In the genomic region with DNA sequence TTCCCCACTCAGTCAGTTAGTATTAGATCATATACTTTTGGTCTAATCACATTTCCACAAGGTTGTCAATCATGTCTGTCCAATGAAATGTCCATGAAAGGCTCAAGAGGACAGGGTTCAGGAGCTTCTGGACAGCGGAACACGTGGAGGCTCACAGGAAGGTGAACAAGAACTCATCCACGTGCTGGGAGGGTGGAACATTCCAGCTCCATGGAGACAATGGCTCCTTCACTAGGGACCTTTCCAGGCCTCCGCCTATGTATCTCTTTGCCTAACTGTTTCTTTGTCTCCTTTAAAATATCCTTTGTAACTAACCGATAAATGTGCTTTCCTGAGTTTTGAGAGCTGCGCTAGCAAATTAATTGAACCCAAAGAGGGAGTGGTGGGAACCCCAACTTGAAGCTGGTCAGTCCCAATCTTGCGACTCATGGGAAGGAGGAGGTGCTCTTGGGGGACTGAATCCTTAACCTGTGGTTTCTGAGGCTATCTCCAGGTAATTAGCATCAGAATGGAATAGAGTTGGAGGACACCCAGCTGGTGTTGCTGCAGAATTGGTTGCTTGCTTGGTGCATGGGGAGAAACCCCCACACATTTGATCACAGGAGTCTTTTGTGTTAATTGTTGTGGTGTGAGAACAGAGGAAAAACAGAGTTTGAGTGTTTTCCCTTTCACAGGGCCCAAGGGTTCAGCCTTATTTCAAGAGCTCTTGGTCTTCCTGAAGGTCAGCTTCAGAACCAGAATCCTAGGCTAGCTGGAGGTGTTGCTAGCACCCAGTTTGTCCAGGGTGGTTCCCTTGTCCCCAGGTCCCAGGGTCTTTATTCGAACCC, we compare ENCODE assay signal across 18 cellular contexts. TPM values are rescaled to one million over a fixed set of nuclear protein-coding genes. Genes with fewer than 3 reads are reported as not detected.
DNase-seq lines count a peak whose midpoint lies in the region; FAIRE-seq and TF ChIP-seq lines count a peak whose summit lies in the region.
"Had no signal": no experiment of that assay in that cellular context is flagged by ENCODE, and none has a peak within 500 bp of the region (broad histone marks: within the 10 kb centered on the region; RNA-seq: fewer than 3 reads in every experiment).

No MANE protein-coding gene starts in this region.

- H3K4me1 ChIP-seq in HUES64 (ENCODE audit: insufficient read depth, low read length): peaks cover 26% of the 10 kb centered on the region
- peaks cover 20% of the 10 kb centered on the region for H3K4me1 ChIP-seq in parathyroid adenoma
- H3K4me1 ChIP-seq in stomach: peaks cover 12 to 27% (median 20%) of the 10 kb centered on the region in 4 donors
- H3K4me1 ChIP-seq in vagina: peaks cover 17% of the 10 kb centered on the region

- H3K9ac ChIP-seq in HUES64 (ENCODE audit: low read depth, low read length) (peak overlapping the region; percentile 39), parathyroid adenoma (no peak overlapping the region)

- H3K4me3 ChIP-seq in HUES64 (ENCODE audit: low read length) (0 out of 2 replicates have a peak overlapping the region, but pooled peaks have one; percentile 4), parathyroid adenoma (ENCODE audit: low read depth, low read length) (no peak overlapping the region), stomach (no peak overlapping the region), vagina (no peak overlapping the region)
- H3K4me3 ChIP-seq: mucosa of descending colon, ovary had no signal

- H3K27ac ChIP-seq in HUES64 (ENCODE audit: low read depth, low read length) (peak overlapping the region; percentile 83; the same call in 1 of the 2 replicates), parathyroid adenoma (no peak overlapping the region), stomach (no peak overlapping the region), vagina (no peak overlapping the region)
- H3K27ac ChIP-seq: ovary had no signal

- no peak overlapping the region for H3K4me2 ChIP-seq in parathyroid adenoma (ENCODE audit: low read length)

- no peak for TF ChIP-seq CTCF in parathyroid adenoma (IDR thresholded peaks at IDR 0.05)
- TF ChIP-seq CTCF in stomach (IDR thresholded peaks at IDR 0.05): no peak
- no peak for TF ChIP-seq CTCF in vagina (IDR thresholded peaks at IDR 0.05)

- DNase-seq in ELF-1 (ENCODE audit: low read depth, low spot score) (peak; percentile 70), hippocampal formation (lab: John Stamatoyannopoulos, UW) (peak; percentile 29 to 36), MV-4-11 (lab: John Stamatoyannopoulos, UW) (no peak), urothelium cell line (ENCODE audit: low spot score) (no peak), stomach (no peak), vagina (ENCODE audit: extremely low spot score in 2 of 2) (no peak)
- DNase-seq: activated CD4-positive, alpha-beta T cell treated with anti-CD3 and anti-CD28 coated beads, Interleukin-2, amount 50 U/mL, for 1 hour; activated naive CD4-positive, alpha-beta T cell treated with anti-CD3 and anti-CD28 coated beads, Interleukin-2, amount 50 U/mL, for 16 hours; Calu3; KG1; mucosa of descending colon; NCI-H1092; ovary; stimulated activated CD4-positive, alpha-beta T cell treated with anti-CD3 and anti-CD28 coated beads, Interleukin-4, amount 100 ng/mL, for 24 hours had no signal

- peak overlapping the region; percentile 36 for H2AFZ ChIP-seq in parathyroid adenoma

- H3K9me3 ChIP-seq in HUES64 (ENCODE audit: insufficient read depth, low read depth, low read length): no peaks in the 10 kb centered on the region
- no peaks in the 10 kb centered on the region for H3K9me3 ChIP-seq in parathyroid adenoma (ENCODE audit: control insufficient read depth, low read length)
- no peaks in the 10 kb centered on the region for H3K9me3 ChIP-seq in stomach
- H3K9me3 ChIP-seq in vagina: no peaks in the 10 kb centered on the region
- H3K9me3 ChIP-seq: BE2C, mucosa of descending colon, ovary had no signal

- no peaks in the 10 kb centered on the region for H3K27me3 ChIP-seq in HUES64 (ENCODE audit: insufficient read depth, low read length)
- no peaks in the 10 kb centered on the region for H3K27me3 ChIP-seq in parathyroid adenoma (ENCODE audit: control insufficient read depth, insufficient read depth, low read length)
- no peaks in the 10 kb centered on the region for H3K27me3 ChIP-seq in stomach
- no peaks in the 10 kb centered on the region for H3K27me3 ChIP-seq in vagina
- H3K27me3 ChIP-seq: BE2C, ovary had no signal

- 55% methylated on average over 8 of the region's 8 CpGs for WGBS in HUES64
- 76 to 82% (median 79%) methylated on average over 8 of the region's 8 CpGs for WGBS in stomach, 5 donors

- H3K36me3 ChIP-seq in HUES64 (ENCODE audit: insufficient read depth, low read length) (no peaks in the 10 kb centered on the region), parathyroid adenoma (ENCODE audit: control insufficient read depth, insufficient read depth, low read length) (no peaks in the 10 kb centered on the region), stomach (no peaks in the 10 kb centered on the region), vagina (no peaks in the 10 kb centered on the region)
- H3K36me3 ChIP-seq: ovary had no signal

- intact Hi-C loops in stomach (cut with DNase I; ENCODE audit: low total_unique reads): no loop called here
- intact Hi-C loops in vagina (cut with DNase I): no loop called here

- TF ChIP-seq POLR2A in stomach (IDR thresholded peaks at IDR 0.05): no peak
- TF ChIP-seq POLR2A in vagina (IDR thresholded peaks at IDR 0.05): no peak

- peaks cover 11% of the 10 kb centered on the region for H3K79me2 ChIP-seq in parathyroid adenoma

- TF ChIP-seq EP300 in stomach (IDR thresholded peaks at IDR 0.05): no peak

- no peak for FAIRE-seq in urothelium cell line (lab: Jason Lieb, UNC)
- FAIRE-seq: islet of Langerhans had no signal

RNA-seq across cellular contexts. Expression of gene TKT, which starts 3.0 kb away (rescaled TPM):
- polyA plus RNA-seq in HUES64 (2013, experiment 1 of 2): 729 TPM
- 799 TPM for polyA plus RNA-seq in HUES64 (2013, experiment 2 of 2)
- 100 to 1,000 TPM in 3 of 5 donors, 10 to 100 TPM in 2; 88.3 to 247 (median 162) TPM for total RNA-seq in stomach
- polyA plus RNA-seq in stomach: 100 to 1,000 TPM in 2 of 3 donors, 10 to 100 TPM in 1; 84.9 to 385 (median 118) TPM
- 423 TPM for total RNA-seq in vagina

Comparison
In these comparisons a context has a peak if more than half of its experiments do, and no peak if none do; other contexts are left out.
1. DNase-seq: peak in ELF-1 (single experiment) and hippocampal formation (2 of 2); none in MV-4-11 (single experiment), urothelium cell line (single experiment), stomach (single experiment) and vagina (0 of 2).